Comparison of ENCODE assay signal across 34 cellular contexts in the genomic region with DNA sequence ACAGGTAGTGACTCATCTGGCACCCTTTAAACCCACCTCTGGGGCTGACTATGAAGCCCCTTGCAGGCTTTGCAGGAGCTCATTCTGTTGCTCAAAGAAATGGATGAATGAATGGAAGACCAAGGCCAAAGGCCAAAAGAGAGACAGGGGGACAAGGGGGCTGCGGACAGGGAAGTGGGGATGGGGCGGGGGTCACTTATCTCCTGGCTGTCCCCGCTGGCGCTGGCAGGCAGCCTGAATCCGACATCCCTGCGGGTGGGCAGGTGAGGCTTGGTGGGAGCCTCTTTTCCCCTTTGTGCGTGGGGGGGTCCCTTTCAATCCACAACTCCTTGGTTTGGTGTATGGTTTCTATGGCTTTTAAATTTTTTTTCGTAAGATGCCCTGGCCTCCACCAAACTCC.
"Had no signal": no experiment of that assay in that cellular context is flagged by ENCODE, and none has a peak within 500 bp of the region (broad histone marks: within the 10 kb centered on the region; RNA-seq: fewer than 3 reads in every experiment).

No MANE protein-coding gene starts in this region.

- DNase-seq: activated B cell treated with CpG ODN at 0.5 μM for 24 hours; activated CD4-positive, alpha-beta memory T cell treated with anti-CD3 and anti-CD28 coated beads, Interleukin-2, amount 10 ng/mL, durations not matched to agents 7 days and 5 days; activated CD4-positive, alpha-beta T cell treated with anti-CD3 and anti-CD28 coated beads for 1 hour; activated CD4-positive, alpha-beta T cell treated with anti-CD3 and anti-CD28 coated beads for 36 hours; activated CD4-positive, alpha-beta T cell treated with anti-CD3 and anti-CD28 coated beads for 48 hours; activated CD4-positive, alpha-beta T cell treated with anti-CD3 and anti-CD28 coated beads, Interleukin-2, amount 10 ng/mL, durations not matched to agents 7 days and 5 days; activated CD4-positive, alpha-beta T cell treated with anti-CD3 and anti-CD28 coated beads, Interleukin-2, amount 50 U/mL, for 48 hours; activated CD8-positive, alpha-beta memory T cell treated with anti-CD3 and anti-CD28 coated beads for 24 hours; activated CD8-positive, alpha-beta memory T cell treated with anti-CD3 and anti-CD28 coated beads, Interleukin-2, amount 10 ng/mL, durations not matched to agents 7 days and 5 days; activated CD8-positive, alpha-beta memory T cell treated with anti-CD3 and anti-CD28 coated beads, Interleukin-2, amount 50 U/mL, for 48 hours; activated CD8-positive, alpha-beta T cell treated with anti-CD3 and anti-CD28 coated beads, Interleukin-2, amount 10 ng/mL, durations not matched to agents 7 days and 5 days; activated effector memory CD4-positive, alpha-beta T cell treated with Interleukin-2 at 50 U/mL for 16 hours; activated gamma-delta T cell; activated naive CD4-positive, alpha-beta T cell treated with anti-CD3 and anti-CD28 coated beads, Interleukin-2, amount 50 U/mL, for 16 hours; activated naive CD4-positive, alpha-beta T cell treated with Interleukin-2 at 50 U/mL for 16 hours; activated naive CD8-positive, alpha-beta T cell treated with anti-CD3 and anti-CD28 coated beads for 36 hours; activated T-cell treated with anti-CD3 and anti-CD28 coated beads, Interleukin-2, amount 50 U/mL, for 24 hours; activated T-cell treated with anti-CD3 and anti-CD28 coated beads, Interleukin-2, amount 50 U/mL, for 48 hours; adrenal gland; amniotic stem cell; body of pancreas; brain microvascular endothelial cell; central memory CD4-positive, alpha-beta T cell; T-helper 1 cell; T-helper 2 cell; T-helper 9 cell had no signal

- H3K4me3 Mint-ChIP-seq: activated B cell treated with CpG ODN at 0.5 μM for 24 hours; activated CD4-positive, alpha-beta memory T cell treated with anti-CD3 and anti-CD28 coated beads, Interleukin-2, amount 10 ng/mL, durations not matched to agents 7 days and 5 days; activated CD4-positive, alpha-beta T cell treated with anti-CD3 and anti-CD28 coated beads for 36 hours; activated CD4-positive, alpha-beta T cell treated with anti-CD3 and anti-CD28 coated beads, Interleukin-2, amount 10 ng/mL, durations not matched to agents 7 days and 5 days; activated CD8-positive, alpha-beta memory T cell treated with anti-CD3 and anti-CD28 coated beads, Interleukin-2, amount 10 ng/mL, durations not matched to agents 7 days and 5 days; activated CD8-positive, alpha-beta T cell treated with anti-CD3 and anti-CD28 coated beads, Interleukin-2, amount 10 ng/mL, durations not matched to agents 7 days and 5 days; activated naive CD8-positive, alpha-beta T cell treated with anti-CD3 and anti-CD28 coated beads for 36 hours; activated T-cell treated with anti-CD3 and anti-CD28 coated beads, Interleukin-2, amount 50 U/mL, for 24 hours; T-helper 1 cell treated with Interleukin-12 subunit alpha and Interleukin-12 subunit beta and Interleukin-4 antibody, amounts not matched to agents 30 μg/mL and 1 μg/mL, for 36 hours; T-helper 2 cell treated with Interferon-gamma antibody and Interleukin-4, amounts not matched to agents 5 μg/mL and 100 μg/mL, for 36 hours had no signal

- FAIRE-seq: astrocyte, TTC549 had no signal

- H3K9me3 ChIP-seq: adrenal gland, body of pancreas, breast epithelium had no signal

- H3K4me3 ChIP-seq: adrenal gland, body of pancreas, breast epithelium had no signal

- H3K36me3 Mint-ChIP-seq: activated naive CD8-positive, alpha-beta T cell treated with anti-CD3 and anti-CD28 coated beads for 36 hours had no signal

- H3K36me3 ChIP-seq: adrenal gland, brain microvascular endothelial cell, breast epithelium had no signal

- H3K27me3 ChIP-seq: adrenal gland, brain microvascular endothelial cell had no signal

- H3K27ac ChIP-seq: adrenal gland, body of pancreas, brain microvascular endothelial cell, breast epithelium, VCaP had no signal

- H3K27ac Mint-ChIP-seq: activated B cell treated with CpG ODN at 0.5 μM for 24 hours; activated CD4-positive, alpha-beta memory T cell treated with anti-CD3 and anti-CD28 coated beads, Interleukin-2, amount 10 ng/mL, durations not matched to agents 7 days and 5 days; activated CD4-positive, alpha-beta T cell treated with anti-CD3 and anti-CD28 coated beads for 36 hours; activated CD4-positive, alpha-beta T cell treated with anti-CD3 and anti-CD28 coated beads, Interleukin-2, amount 10 ng/mL, durations not matched to agents 7 days and 5 days; activated CD8-positive, alpha-beta memory T cell treated with anti-CD3 and anti-CD28 coated beads, Interleukin-2, amount 10 ng/mL, durations not matched to agents 7 days and 5 days; activated CD8-positive, alpha-beta T cell treated with anti-CD3 and anti-CD28 coated beads, Interleukin-2, amount 10 ng/mL, durations not matched to agents 7 days and 5 days; activated naive CD4-positive, alpha-beta T cell treated with anti-CD3 and anti-CD28 coated beads, Interleukin-2, amount 50 U/mL, for 72 hours; activated naive CD8-positive, alpha-beta T cell treated with anti-CD3 and anti-CD28 coated beads for 36 hours; activated T-cell treated with anti-CD3 and anti-CD28 coated beads, Interleukin-2, amount 50 U/mL, for 24 hours; activated T-helper 2 cell treated with anti-CD3 and anti-CD28 coated beads, Interferon-gamma antibody, Interleukin-2, Interleukin-4, amounts not matched to agents 10 μg/mL and 5 μg/mL and 100 μg/mL, durations not matched to agents 14 hours and 24 hours and 36 hours; T-helper 1 cell treated with Interleukin-12 subunit alpha and Interleukin-12 subunit beta and Interleukin-4 antibody, amounts not matched to agents 30 μg/mL and 1 μg/mL, for 36 hours; T-helper 2 cell treated with Interferon-gamma antibody and Interleukin-4, amounts not matched to agents 5 μg/mL and 100 μg/mL, for 36 hours had no signal

- H3K4me1 ChIP-seq: adrenal gland, body of pancreas, breast epithelium had no signal

- H3K4me1 Mint-ChIP-seq: activated CD4-positive, alpha-beta memory T cell treated with anti-CD3 and anti-CD28 coated beads, Interleukin-2, amount 10 ng/mL, durations not matched to agents 7 days and 5 days; activated CD4-positive, alpha-beta T cell treated with anti-CD3 and anti-CD28 coated beads for 36 hours; activated CD4-positive, alpha-beta T cell treated with anti-CD3 and anti-CD28 coated beads, Interleukin-2, amount 10 ng/mL, durations not matched to agents 7 days and 5 days; activated CD8-positive, alpha-beta memory T cell treated with anti-CD3 and anti-CD28 coated beads, Interleukin-2, amount 10 ng/mL, durations not matched to agents 7 days and 5 days; activated naive CD8-positive, alpha-beta T cell treated with anti-CD3 and anti-CD28 coated beads for 36 hours had no signal

- ATAC-seq: activated CD4-positive, alpha-beta T cell treated with anti-CD3 and anti-CD28 coated beads for 36 hours; activated CD8-positive, alpha-beta memory T cell treated with anti-CD3 and anti-CD28 coated beads, Interleukin-2, amount 10 ng/mL, durations not matched to agents 7 days and 5 days; activated CD8-positive, alpha-beta T cell treated with anti-CD3 and anti-CD28 coated beads, Interleukin-2, amount 10 ng/mL, durations not matched to agents 7 days and 5 days; activated naive CD4-positive, alpha-beta T cell treated with anti-CD3 and anti-CD28 coated beads, Interleukin-2, amount 50 U/mL, for 72 hours; body of pancreas had no signal

- H3K27me3 Mint-ChIP-seq: activated CD4-positive, alpha-beta memory T cell treated with anti-CD3 and anti-CD28 coated beads, Interleukin-2, amount 10 ng/mL, durations not matched to agents 7 days and 5 days; activated CD4-positive, alpha-beta T cell treated with anti-CD3 and anti-CD28 coated beads, Interleukin-2, amount 10 ng/mL, durations not matched to agents 7 days and 5 days; activated CD8-positive, alpha-beta memory T cell treated with anti-CD3 and anti-CD28 coated beads, Interleukin-2, amount 10 ng/mL, durations not matched to agents 7 days and 5 days had no signal
